Comparison of ENCODE assay signal across 26 cellular contexts in genomic region chr12:127459166-127459565, GRCh38.
"Had no signal": no experiment of that assay in that cellular context is flagged by ENCODE, and none has a peak within 500 bp of the region (broad histone marks: within the 10 kb centered on the region; RNA-seq: fewer than 3 reads in every experiment).

No MANE protein-coding gene starts in this region.

- ATAC-seq: effector memory CD8-positive, alpha-beta T cell; foreskin keratinocyte; left cardiac atrium; lower lobe of right lung; natural killer cell treated with Interleukin-12 subunit alpha and Interleukin-12 subunit beta and Interleukin-15 and Interleukin-18, amount 100 ng/mL, for 72 hours; pancreas; right cardiac atrium; stimulated activated memory B cell treated with anti-CD40 and anti-IgM and Interleukin-4, amounts not matched to agents 10 μg/mL and 1 μg/mL and 100 μg/mL, for 72 hours had no signal

- H3K27ac Mint-ChIP-seq: dendritic cell treated with granulocyte-macrophage colony-stimulating factor and Interleukin-4, amounts not matched to agents 40 ng/mL and 50 ng/mL, for 4 days; effector memory CD8-positive, alpha-beta T cell; memory B cell; natural killer cell treated with Interleukin-12 subunit alpha and Interleukin-12 subunit beta and Interleukin-15 and Interleukin-18, amount 100 ng/mL, for 72 hours; neural progenitor cell; progenitor cell of endocrine pancreas; stimulated activated memory B cell treated with anti-CD40 and anti-IgM and Interleukin-4, amounts not matched to agents 10 μg/mL and 1 μg/mL and 100 μg/mL, for 72 hours; stimulated activated naive CD8-positive, alpha-beta T cell treated with anti-CD3 and anti-CD28 coated beads, Interleukin-15, Interleukin-2, amounts not matched to agents 100 ng/mL and 50 ng/mL, for 24 hours had no signal

- H3K27ac ChIP-seq: epithelial cell of prostate, esophagus muscularis mucosa, foreskin keratinocyte, hepatocyte, left ventricle myocardium inferior, lower lobe of right lung, neural progenitor cell, pancreas, tibial artery, upper lobe of left lung, uterus had no signal

- DNase-seq: effector memory CD8-positive, alpha-beta T cell; head of caudate nucleus; kidney; left cardiac atrium; left ventricle myocardium inferior; lower lobe of right lung; midbrain; nucleus accumbens; pancreas; right cardiac atrium; stimulated activated CD4-positive, alpha-beta T cell treated with anti-CD3 and anti-CD28 coated beads, Interleukin-2, amount 100 ng/mL, for 48 hours; tibial artery; upper lobe of left lung; uterus had no signal

- H3K4me1 ChIP-seq: foreskin keratinocyte, lower lobe of right lung, pancreas, uterus had no signal

- H3K4me3 Mint-ChIP-seq: dendritic cell treated with granulocyte-macrophage colony-stimulating factor and Interleukin-4, amounts not matched to agents 40 ng/mL and 50 ng/mL, for 4 days; effector memory CD8-positive, alpha-beta T cell; memory B cell; natural killer cell treated with Interleukin-12 subunit alpha and Interleukin-12 subunit beta and Interleukin-15 and Interleukin-18, amount 100 ng/mL, for 72 hours; neural progenitor cell; stimulated activated memory B cell treated with anti-CD40 and anti-IgM and Interleukin-4, amounts not matched to agents 10 μg/mL and 1 μg/mL and 100 μg/mL, for 72 hours; stimulated activated naive CD8-positive, alpha-beta T cell treated with anti-CD3 and anti-CD28 coated beads, Interleukin-15, Interleukin-2, amounts not matched to agents 100 ng/mL and 50 ng/mL, for 24 hours had no signal

- H3K36me3 Mint-ChIP-seq: memory B cell; natural killer cell treated with Interleukin-12 subunit alpha and Interleukin-12 subunit beta and Interleukin-15 and Interleukin-18, amount 100 ng/mL, for 72 hours; stimulated activated memory B cell treated with anti-CD40 and anti-IgM and Interleukin-4, amounts not matched to agents 10 μg/mL and 1 μg/mL and 100 μg/mL, for 72 hours had no signal

- H3K9me3 ChIP-seq: left ventricle myocardium inferior, lower lobe of right lung, pancreas, tibial artery, upper lobe of left lung, uterus had no signal

- H3K4me3 ChIP-seq: esophagus muscularis mucosa, hepatocyte, left ventricle myocardium inferior, lower lobe of right lung, neural progenitor cell, pancreas, smooth muscle cell, tibial artery, upper lobe of left lung, uterus had no signal

- H3K4me1 Mint-ChIP-seq: memory B cell; stimulated activated memory B cell treated with anti-CD40 and anti-IgM and Interleukin-4, amounts not matched to agents 10 μg/mL and 1 μg/mL and 100 μg/mL, for 72 hours had no signal

- H3K36me3 ChIP-seq: esophagus muscularis mucosa, left ventricle myocardium inferior, lower lobe of right lung, neural progenitor cell, pancreas, tibial artery, upper lobe of left lung, uterus had no signal

- H3K9me3 Mint-ChIP-seq: dendritic cell treated with granulocyte-macrophage colony-stimulating factor and Interleukin-4, amounts not matched to agents 40 ng/mL and 50 ng/mL, for 4 days; natural killer cell treated with Interleukin-12 subunit alpha and Interleukin-12 subunit beta and Interleukin-15 and Interleukin-18, amount 100 ng/mL, for 72 hours; neural progenitor cell; stimulated activated memory B cell treated with anti-CD40 and anti-IgM and Interleukin-4, amounts not matched to agents 10 μg/mL and 1 μg/mL and 100 μg/mL, for 72 hours; stimulated activated naive CD8-positive, alpha-beta T cell treated with anti-CD3 and anti-CD28 coated beads, Interleukin-15, Interleukin-2, amounts not matched to agents 100 ng/mL and 50 ng/mL, for 24 hours had no signal
